ENCODE assay signal across 21 cellular contexts in genomic region chr19:28443361-28443760, GRCh38.
DNase-seq lines count a peak whose midpoint lies in the region; ATAC-seq, FAIRE-seq and TF ChIP-seq lines count a peak whose summit lies in the region.
"Had no signal": no experiment of that assay in that cellular context is flagged by ENCODE, and none has a peak within 500 bp of the region (broad histone marks: within the 10 kb centered on the region; RNA-seq: fewer than 3 reads in every experiment).

No MANE protein-coding gene starts in this region.

- in situ Hi-C loops in transverse colon (cut with MboI; ENCODE audit: low pct_ligation_motif_present in 1 of 4, low pct_unique_long_range_greater_than_20kb in 1 of 4, low sequenced_read_pairs in 3 of 4) = no loop called here

- peak; percentile 68 for FAIRE-seq in bronchial epithelial cell (lab: Jason Lieb, UNC)
- FAIRE-seq: GM12891 had no signal

- no peak overlapping the region for H3K9ac ChIP-seq in endodermal cell (ENCODE audit: extremely low read depth, low read length, poor library complexity, severe bottlenecking)
- H3K9ac ChIP-seq: SK-N-SH had no signal

- peaks cover 2% of the 10 kb centered on the region for H3K9me3 Mint-ChIP-seq in endodermal cell
- H3K9me3 Mint-ChIP-seq: GM23338 had no signal

- no peak for DNase-seq in bronchial epithelial cell (ENCODE audit: low read depth)
- DNase-seq in endodermal cell = no peak
- DNase-seq in mucosa of descending colon = peak in 2 of 3 donors; percentile 64 to 74
- DNase-seq in transverse colon = peak; percentile 32
- DNase-seq in NCI-H446 treated with DMSO at 0.1 percent for 48 hours (lab: John Stamatoyannopoulos, UW) = no peak
- no peak for DNase-seq in NK-92 (lab: John Stamatoyannopoulos, UW; ENCODE audit: unreplicated experiment)
- DNase-seq in ureter (ENCODE audit: low spot score) = no peak
- DNase-seq: CD4-positive, CD25-positive, alpha-beta regulatory T cell; DMS79 treated with DMSO at 0.1 percent for 48 hours; HCEC 1CT; MG63; NCI-H1417; NCI-H187; NCI-H510A; NCI-H748 treated with DMSO at 0.1 percent for 48 hours; NK-92 treated with Interleukin-12 subunit alpha and Interleukin-12 subunit beta, amount 100 ng/mL, for 24 hours; SIG-M5; SK-N-SH had no signal

- intact Hi-C loops in mucosa of descending colon (cut with DNase I, micrococcal nuclease) (no loop called here), transverse colon (cut with DNase I; ENCODE audit: low total_unique reads) (no loop called here)

- no peak for TF ChIP-seq EP300 in transverse colon (IDR thresholded peaks at IDR 0.05; ENCODE audit: low read depth)

- H3K4me3 Mint-ChIP-seq in endodermal cell = no peak overlapping the region
- H3K4me3 Mint-ChIP-seq: CD4-positive, CD25-positive, alpha-beta regulatory T cell; GM23338 had no signal

- no peak overlapping the region for H3K4me3 ChIP-seq in bronchial epithelial cell (ENCODE audit: low read depth, low read length)
- H3K4me3 ChIP-seq in endodermal cell (ENCODE audit: low read length) = no peak overlapping the region
- no peak overlapping the region for H3K4me3 ChIP-seq in mucosa of descending colon
- no peak overlapping the region for H3K4me3 ChIP-seq in transverse colon
- H3K4me3 ChIP-seq: GM23338, MG63 had no signal

- H3K27ac ChIP-seq in endodermal cell (ENCODE audit: low read depth, low read length) (peak overlapping the region; percentile 38), transverse colon (peak overlapping the region in 2 of 4 donors; percentile 8 to 34)

- 75 to 84% methylated on average over 8 to 9 of the region's 9 CpGs for WGBS in endodermal cell (ENCODE audit: insufficient coverage in 1 of 2, insufficient read length in 1 of 2), 2 experiments
- WGBS in transverse colon (ENCODE audit: low coverage in 1 of 2), 2 donors = 69% methylated on average over 9 of the region's 9 CpGs; no CpG with 5 or more reads in 1 of the 2 donors

- TF ChIP-seq CTCF in bronchial epithelial cell (IDR thresholded peaks at IDR 0.05; ENCODE audit: insufficient read depth, low read length, severe bottlenecking) = no peak
- no peak for TF ChIP-seq CTCF in endodermal cell (conservative IDR thresholded peaks at IDR 0.05)
- TF ChIP-seq CTCF in mucosa of descending colon (IDR thresholded peaks at IDR 0.05) = no peak
- TF ChIP-seq CTCF in transverse colon (IDR thresholded peaks at IDR 0.05) = no peak

- no peaks in the 10 kb centered on the region for H3K27me3 ChIP-seq in bronchial epithelial cell (ENCODE audit: control insufficient read depth, insufficient read depth, low read length)
- no peaks in the 10 kb centered on the region for H3K27me3 ChIP-seq in endodermal cell (ENCODE audit: control insufficient read depth, insufficient read depth, low read length, poor library complexity, severe bottlenecking)
- no peaks in the 10 kb centered on the region for H3K27me3 ChIP-seq in transverse colon
- H3K27me3 ChIP-seq: MG63 had no signal

- TF ChIP-seq POLR2A in transverse colon (IDR thresholded peaks at IDR 0.05) = no peak

- H3K36me3 Mint-ChIP-seq in endodermal cell (ENCODE audit: low read depth) = no peaks in the 10 kb centered on the region
- H3K36me3 Mint-ChIP-seq: CD4-positive, CD25-positive, alpha-beta regulatory T cell had no signal

- no peaks in the 10 kb centered on the region for H3K27me3 Mint-ChIP-seq in endodermal cell (ENCODE audit: insufficient read depth)
- H3K27me3 Mint-ChIP-seq: CD4-positive, CD25-positive, alpha-beta regulatory T cell had no signal

- H3K4me1 ChIP-seq in endodermal cell (ENCODE audit: control insufficient read depth, insufficient read depth, low read length) (peaks cover 7% of the 10 kb centered on the region), mucosa of descending colon (ENCODE audit: low read depth) (peaks cover 5% of the 10 kb centered on the region), transverse colon (peaks cover 0 to 12% (median 0%) of the 10 kb centered on the region in 4 donors)

- no peaks in the 10 kb centered on the region for H3K36me3 ChIP-seq in bronchial epithelial cell (ENCODE audit: control insufficient read depth, insufficient read depth, low read length)
- H3K36me3 ChIP-seq in endodermal cell (ENCODE audit: control insufficient read depth, insufficient read depth, low read length) = no peaks in the 10 kb centered on the region
- H3K36me3 ChIP-seq in mucosa of descending colon (ENCODE audit: low read depth) = no peaks in the 10 kb centered on the region
- no peaks in the 10 kb centered on the region for H3K36me3 ChIP-seq in transverse colon
- H3K36me3 ChIP-seq: MG63 had no signal

- ATAC-seq in mucosa of descending colon (peak; percentile 90), HG03439 (IDR thresholded peaks at IDR 0.05; ENCODE audit: unreplicated experiment) (no peak)
- ATAC-seq: GM23338 had no signal

- H3K9me3 ChIP-seq in endodermal cell (ENCODE audit: control insufficient read depth, low read length) (no peaks in the 10 kb centered on the region), mucosa of descending colon (no peaks in the 10 kb centered on the region), transverse colon (no peaks in the 10 kb centered on the region)
- H3K9me3 ChIP-seq: MG63, SK-N-SH had no signal

- peaks cover 45% of the 10 kb centered on the region for H3K4me1 Mint-ChIP-seq in endodermal cell
- H3K4me1 Mint-ChIP-seq: CD4-positive, CD25-positive, alpha-beta regulatory T cell had no signal

- peak overlapping the region; percentile 81 for H3K27ac Mint-ChIP-seq in endodermal cell
- H3K27ac Mint-ChIP-seq: CD4-positive, CD25-positive, alpha-beta regulatory T cell; GM23338 had no signal

Comparison
In these comparisons a context has a peak if more than half of its experiments do, and no peak if none do; other contexts are left out.
1. DNase-seq: peak in mucosa of descending colon (2 of 3) and transverse colon (single experiment); none in bronchial epithelial cell (single experiment), endodermal cell (single experiment), NCI-H446 treated with DMSO at 0.1 percent for 48 hours (single experiment), NK-92 (single experiment) and ureter (single experiment).